Comparison of ENCODE assay signal across 17 cellular contexts in the genomic region with DNA sequence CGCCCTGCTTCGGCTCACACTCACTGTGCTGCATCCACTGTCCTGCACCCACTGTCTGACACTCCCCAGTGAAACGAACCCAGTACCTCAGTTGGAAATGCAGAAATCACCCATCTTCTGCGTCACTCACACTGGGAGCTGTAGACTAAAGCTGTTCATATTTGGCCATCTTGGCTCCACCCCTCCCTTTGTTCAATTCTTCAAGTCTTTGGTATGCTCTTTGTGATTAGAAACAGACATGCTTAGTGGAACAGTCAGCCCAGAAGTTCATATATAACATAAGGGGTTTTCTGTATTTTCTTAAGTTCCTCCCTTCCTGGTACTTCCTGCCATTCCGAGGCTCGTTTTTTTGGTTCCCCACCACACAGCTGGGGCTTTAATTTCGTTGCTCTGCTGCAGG.
DNase-seq lines count a peak whose midpoint lies in the region; TF ChIP-seq lines count a peak whose summit lies in the region.
"Had no signal": no experiment of that assay in that cellular context is flagged by ENCODE, and none has a peak within 500 bp of the region (broad histone marks: within the 10 kb centered on the region; RNA-seq: fewer than 3 reads in every experiment).

No MANE protein-coding gene starts in this region.

- H2AFZ ChIP-seq in KMS-11 (ENCODE audit: low read depth) (peak overlapping the region; percentile 55; the same call in 1 of the 2 replicates), osteoblast (ENCODE audit: low read length) (no peak overlapping the region)
- H2AFZ ChIP-seq: GM23338 had no signal

- H3K27me3 Mint-ChIP-seq in endodermal cell (ENCODE audit: insufficient read depth), result peaks cover 25% of the 10 kb centered on the region
- peaks cover 1 to 8% (median 2%) of the 10 kb centered on the region in 3 donors for H3K27me3 Mint-ChIP-seq in immature natural killer cell (ENCODE audit: low read depth in 3 of 3)
- H3K27me3 Mint-ChIP-seq: B cell had no signal

- H3K27me3 ChIP-seq in KMS-11 (ENCODE audit: insufficient read depth, low read depth) (no peaks in the 10 kb centered on the region), endodermal cell (ENCODE audit: control insufficient read depth, insufficient read depth, low read length, poor library complexity, severe bottlenecking) (no peaks in the 10 kb centered on the region), osteoblast (ENCODE audit: insufficient read depth, low read length) (no peaks in the 10 kb centered on the region)
- H3K27me3 ChIP-seq: BLaER1 had no signal

- H3K79me2 ChIP-seq in KMS-11 (ENCODE audit: insufficient read depth, low read depth) (no peaks in the 10 kb centered on the region), osteoblast (ENCODE audit: insufficient read depth, low read length) (no peaks in the 10 kb centered on the region)

- H3K9me3 ChIP-seq in endodermal cell (ENCODE audit: control insufficient read depth, low read length), result peaks cover 15% of the 10 kb centered on the region
- no peaks in the 10 kb centered on the region for H3K9me3 ChIP-seq in osteoblast (ENCODE audit: low read depth, low read length)

- DNase-seq in endodermal cell (no peak), osteoblast (ENCODE audit: insufficient read length, low spot score, missing footprints) (peak; percentile 65), NCI-H146 (lab: John Stamatoyannopoulos, UW) (no peak), immature natural killer cell (no peak), GM10248 (ENCODE audit: extremely low spot score) (no peak)
- DNase-seq: Caco-2; CD4-positive, CD25-positive, alpha-beta regulatory T cell; CD8-positive, alpha-beta T cell; DMS153; DND-41; H9 had no signal

- H3K9me3 Mint-ChIP-seq in endodermal cell (peaks cover 46% of the 10 kb centered on the region), immature natural killer cell (peaks cover 0 to 14% (median 2%) of the 10 kb centered on the region in 6 donors)

- H3K4me1 Mint-ChIP-seq in endodermal cell (no peaks in the 10 kb centered on the region), immature natural killer cell (no peaks in the 10 kb centered on the region)
- H3K4me1 Mint-ChIP-seq: B cell; CD4-positive, CD25-positive, alpha-beta regulatory T cell; GM23338; H9 had no signal

- POLR2A ChIA-PET in GM10248 (lab: Yijun Ruan, JAX), result no interaction called here

- no peak overlapping the region for H3K27ac Mint-ChIP-seq in endodermal cell
- no peak overlapping the region for H3K27ac Mint-ChIP-seq in immature natural killer cell
- H3K27ac Mint-ChIP-seq: B cell; CD4-positive, CD25-positive, alpha-beta regulatory T cell; CD8-positive, alpha-beta T cell; GM23338; H9 had no signal

- H3K9ac ChIP-seq in KMS-11 (no peak overlapping the region), endodermal cell (ENCODE audit: extremely low read depth, low read length, poor library complexity, severe bottlenecking) (no peak overlapping the region)
- H3K9ac ChIP-seq: BLaER1 had no signal

- TF ChIP-seq CTCF in KMS-11 (conservative IDR thresholded peaks at IDR 0.05; ENCODE audit: low read depth, low read length) (no peak), endodermal cell (conservative IDR thresholded peaks at IDR 0.05) (no peak), osteoblast (IDR thresholded peaks at IDR 0.05; ENCODE audit: extremely low read depth, low read depth, low read length) (no peak), GM10248 (IDR thresholded peaks at IDR 0.05; ENCODE audit: control extremely low read depth, extremely low read depth, low read depth, missing control alignments) (no peak)

- H3K4me3 Mint-ChIP-seq in endodermal cell, result no peak overlapping the region
- H3K4me3 Mint-ChIP-seq in immature natural killer cell, result no peak overlapping the region
- H3K4me3 Mint-ChIP-seq: B cell; CD4-positive, CD25-positive, alpha-beta regulatory T cell; CD8-positive, alpha-beta T cell; GM23338; H9 had no signal

- H3K36me3 Mint-ChIP-seq in endodermal cell (ENCODE audit: low read depth), result no peaks in the 10 kb centered on the region
- no peaks in the 10 kb centered on the region for H3K36me3 Mint-ChIP-seq in immature natural killer cell
- H3K36me3 Mint-ChIP-seq: CD4-positive, CD25-positive, alpha-beta regulatory T cell; CD8-positive, alpha-beta T cell had no signal

- peak overlapping the region; percentile 69 for H3K4me2 ChIP-seq in KMS-11
- H3K4me2 ChIP-seq in osteoblast (ENCODE audit: insufficient read depth, low read length), result no peak overlapping the region
- H3K4me2 ChIP-seq: BLaER1, GM23338 had no signal

- H3K36me3 ChIP-seq in KMS-11 (ENCODE audit: insufficient read depth) (no peaks in the 10 kb centered on the region), endodermal cell (ENCODE audit: control insufficient read depth, insufficient read depth, low read length) (no peaks in the 10 kb centered on the region), osteoblast (ENCODE audit: insufficient read depth, low read length) (no peaks in the 10 kb centered on the region)
- H3K36me3 ChIP-seq: BLaER1 had no signal

- H3K4me1 ChIP-seq in KMS-11 (ENCODE audit: low read depth, poor library complexity, severe bottlenecking), result peaks cover 48% of the 10 kb centered on the region
- H3K4me1 ChIP-seq in endodermal cell (ENCODE audit: control insufficient read depth, insufficient read depth, low read length), result no peaks in the 10 kb centered on the region
- peaks cover 16% of the 10 kb centered on the region for H3K4me1 ChIP-seq in osteoblast (ENCODE audit: insufficient read depth, low read length)
- H3K4me1 ChIP-seq: BLaER1, Caco-2 had no signal

- H3K4me3 ChIP-seq in KMS-11 (IDR thresholded peaks at IDR 0.05; ENCODE audit: insufficient read depth, low read depth, low read length), result no peak overlapping the region
- peak overlapping the region; percentile 33 for H3K4me3 ChIP-seq in endodermal cell (ENCODE audit: low read length)
- no peak overlapping the region for H3K4me3 ChIP-seq in osteoblast (ENCODE audit: insufficient read depth, low read length)
- H3K4me3 ChIP-seq: BLaER1, GM12878, GM23338 had no signal

- no peaks in the 10 kb centered on the region for H4K20me1 ChIP-seq in KMS-11 (ENCODE audit: insufficient read depth)
- H4K20me1 ChIP-seq in osteoblast (ENCODE audit: insufficient read depth, low read length), result no peaks in the 10 kb centered on the region
- H4K20me1 ChIP-seq: BLaER1 had no signal

- WGBS in endodermal cell (ENCODE audit: insufficient coverage in 1 of 2, insufficient read length in 1 of 2), 2 experiments, result 90 to 92% methylated on average over 4 to 7 of the region's 7 CpGs

- CTCF ChIA-PET in GM10248 (lab: Yijun Ruan, JAX), result interaction anchor here (1.2 kb wide), 1 partner anchor 9 kb away, joined by 3 read pairs; no protein-coding TSS in a partner anchor

- H3K27ac ChIP-seq in KMS-11, result peak overlapping the region; percentile 69; the same call in 1 of the 2 replicates
- H3K27ac ChIP-seq in endodermal cell (ENCODE audit: low read depth, low read length), result no peak overlapping the region
- no peak overlapping the region for H3K27ac ChIP-seq in osteoblast (ENCODE audit: low read depth, low read length)
- H3K27ac ChIP-seq: BLaER1, C4-2B had no signal
